14 cellular contexts compared by ENCODE assay signal in genomic region chr14:67311868-67312267, GRCh38.
"Had no signal": no experiment of that assay in that cellular context is flagged by ENCODE, and none has a peak within 500 bp of the region (broad histone marks: within the 10 kb centered on the region; RNA-seq: fewer than 3 reads in every experiment).

No MANE protein-coding gene starts in this region.

- FAIRE-seq: astrocyte, colon had no signal

- ATAC-seq: activated CD8-positive, alpha-beta T cell treated with anti-CD3 and anti-CD28 coated beads for 36 hours; activated T-cell treated with anti-CD3 and anti-CD28 coated beads, Interleukin-2, amount 50 U/mL, for 72 hours; heart left ventricle; psoas muscle; upper lobe of right lung had no signal

- H3K27me3 ChIP-seq: heart left ventricle, upper lobe of right lung had no signal

- H3K4me1 ChIP-seq: heart left ventricle, psoas muscle, upper lobe of right lung had no signal

- H3K27ac ChIP-seq: heart left ventricle, psoas muscle, upper lobe of right lung had no signal

- H3K9me3 ChIP-seq: heart left ventricle, psoas muscle, upper lobe of right lung had no signal

- DNase-seq: activated CD4-positive, alpha-beta T cell treated with anti-CD3 and anti-CD28 coated beads for 1 hour; activated CD8-positive, alpha-beta memory T cell treated with anti-CD3 and anti-CD28 coated beads, Interleukin-2, amount 50 U/mL, for 4 hours; activated CD8-positive, alpha-beta T cell treated with anti-CD3 and anti-CD28 coated beads for 36 hours; activated T-cell treated with anti-CD3 and anti-CD28 coated beads, Interleukin-2, amount 50 U/mL, for 72 hours; foreskin melanocyte; heart left ventricle; nephron progenitor cell; psoas muscle; stimulated activated CD4-positive, alpha-beta T cell treated with anti-CD3 and anti-CD28 coated beads, Interleukin-12 subunit alpha, Interleukin-12 subunit beta, amount 100 ng/mL, for 4 hours; stimulated activated naive CD4-positive, alpha-beta T cell; substantia nigra; upper lobe of right lung had no signal

- H3K4me3 ChIP-seq: heart left ventricle, psoas muscle, upper lobe of right lung had no signal
